1 cellular context compared by ENCODE assay signal in the genomic region with DNA sequence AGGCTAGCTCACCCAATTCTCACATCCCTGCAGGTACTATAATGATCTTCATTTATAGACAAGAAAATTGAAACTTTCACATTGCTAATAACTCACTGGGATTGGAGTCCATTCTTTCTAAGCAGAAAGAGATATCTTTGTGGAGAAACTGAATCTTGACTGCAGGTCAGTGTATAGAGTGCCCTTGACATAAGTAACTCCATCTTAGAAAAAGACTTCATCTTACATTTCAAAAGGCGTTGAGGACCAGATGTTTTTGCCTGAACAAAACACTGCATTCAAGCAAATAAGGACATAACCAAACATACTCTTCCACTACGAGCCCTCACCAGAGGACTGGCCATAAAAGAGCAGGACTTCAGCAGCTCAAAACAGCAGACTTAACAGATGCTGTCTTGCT.
TF ChIP-seq lines count a peak whose summit lies in the region.

No MANE protein-coding gene starts in this region.

TF ChIP-seq in K562, 482 proteins besides CTCF, POLR2A, EP300 and RAD21 (continued from another document and continues in another):
- TF ChIP-seq, protein P1, sequence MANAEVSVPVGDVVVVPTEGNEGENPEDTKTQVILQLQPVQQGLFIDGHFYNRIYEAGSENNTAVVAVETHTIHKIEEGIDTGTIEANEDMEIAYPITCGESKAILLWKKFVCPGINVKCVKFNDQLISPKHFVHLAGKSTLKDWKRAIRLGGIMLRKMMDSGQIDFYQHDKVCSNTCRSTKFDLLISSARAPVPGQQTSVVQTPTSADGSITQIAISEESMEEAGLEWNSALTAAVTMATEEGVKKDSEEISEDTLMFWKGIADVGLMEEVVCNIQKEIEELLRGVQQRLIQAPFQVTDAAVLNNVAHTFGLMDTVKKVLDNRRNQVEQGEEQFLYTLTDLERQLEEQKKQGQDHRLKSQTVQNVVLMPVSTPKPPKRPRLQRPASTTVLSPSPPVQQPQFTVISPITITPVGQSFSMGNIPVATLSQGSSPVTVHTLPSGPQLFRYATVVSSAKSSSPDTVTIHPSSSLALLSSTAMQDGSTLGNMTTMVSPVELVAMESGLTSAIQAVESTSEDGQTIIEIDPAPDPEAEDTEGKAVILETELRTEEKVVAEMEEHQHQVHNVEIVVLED (CRISPR knock-in tag; IDR thresholded peaks at IDR 0.05): no peak
- TF ChIP-seq YY1 (IDR thresholded peaks at IDR 0.05; ENCODE audit: borderline replicate concordance in 1 of 3, control insufficient read depth in 1 of 3, extremely low read depth in 1 of 3, insufficient read depth in 3 of 3, insufficient read length in 1 of 3, insufficient replicate concordance in 2 of 3, low read depth in 1 of 3, low read length in 2 of 3) (no peak), CAMTA2 (CRISPR knock-in tag; conservative IDR thresholded peaks at IDR 0.05) (no peak), ELF4 (CRISPR knock-in tag; IDR thresholded peaks at IDR 0.05) (no peak), HCFC1 (IDR thresholded peaks at IDR 0.05; ENCODE audit: low read depth, low read length) (no peak), CBX8 (IDR thresholded peaks at IDR 0.05; ENCODE audit: borderline replicate concordance, extremely low read depth, low read depth, low read length, poor library complexity, severe bottlenecking) (no peak), ZBTB8A (IDR thresholded peaks at IDR 0.05; ENCODE audit: partially characterized antibody) (no peak), U2AF2 (optimal IDR thresholded peaks at IDR 0.05; ENCODE audit: low read depth, low read length) (no peak), GABPA (tag; conservative IDR thresholded peaks at IDR 0.05; ENCODE audit: low read depth) (no peak), RBM22 (IDR thresholded peaks at IDR 0.05; ENCODE audit: low read depth, low read length, poor library complexity, severe bottlenecking) (no peak), TCF7L2 (IDR thresholded peaks at IDR 0.05; ENCODE audit: low read depth, low read length) (no peak), MTF1 (CRISPR knock-in tag; IDR thresholded peaks at IDR 0.05; ENCODE audit: borderline replicate concordance) (no peak), ZSCAN32 (CRISPR knock-in tag; IDR thresholded peaks at IDR 0.05) (no peak), ZNF57 (CRISPR knock-in tag; IDR thresholded peaks at IDR 0.05) (0 out of 2 replicates have a peak, but pooled peaks have one; percentile 53), NCOA6 (IDR thresholded peaks at IDR 0.05) (no peak), SIN3A (IDR thresholded peaks at IDR 0.05; ENCODE audit: borderline replicate concordance in 2 of 2, control insufficient read depth in 1 of 2, low read depth in 2 of 2, low read length in 2 of 2) (no peak), RBM17 (IDR thresholded peaks at IDR 0.05; ENCODE audit: borderline replicate concordance, low read depth, low read length) (no peak), ZNF644 (tag; IDR thresholded peaks at IDR 0.05; ENCODE audit: low read depth) (no peak), ZNF239 (CRISPR knock-in tag; IDR thresholded peaks at IDR 0.05) (peak; percentile 52), HMG20A (CRISPR knock-in tag; conservative IDR thresholded peaks at IDR 0.05) (0 out of 2 replicates have a peak, but pooled peaks have one; percentile 42), ZNF589 (CRISPR knock-in tag; IDR thresholded peaks at IDR 0.05; ENCODE audit: low read depth) (peak; percentile 36; the same call in 1 of the 2 replicates), HDAC8 (tag; IDR thresholded peaks at IDR 0.05) (no peak), PML (IDR thresholded peaks at IDR 0.05; ENCODE audit: low read length) (no peak)
- TF ChIP-seq, protein P2, sequence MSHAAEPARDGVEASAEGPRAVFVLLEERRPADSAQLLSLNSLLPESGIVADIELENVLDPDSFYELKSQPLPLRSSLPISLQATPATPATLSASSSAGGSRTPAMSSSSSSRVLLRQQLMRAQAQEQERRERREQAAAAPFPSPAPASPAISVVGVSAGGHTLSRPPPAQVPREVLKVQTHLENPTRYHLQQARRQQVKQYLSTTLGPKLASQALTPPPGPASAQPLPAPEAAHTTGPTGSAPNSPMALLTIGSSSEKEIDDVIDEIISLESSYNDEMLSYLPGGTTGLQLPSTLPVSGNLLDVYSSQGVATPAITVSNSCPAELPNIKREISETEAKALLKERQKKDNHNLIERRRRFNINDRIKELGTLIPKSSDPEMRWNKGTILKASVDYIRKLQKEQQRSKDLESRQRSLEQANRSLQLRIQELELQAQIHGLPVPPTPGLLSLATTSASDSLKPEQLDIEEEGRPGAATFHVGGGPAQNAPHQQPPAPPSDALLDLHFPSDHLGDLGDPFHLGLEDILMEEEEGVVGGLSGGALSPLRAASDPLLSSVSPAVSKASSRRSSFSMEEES (CRISPR knock-in tag; IDR thresholded peaks at IDR 0.05): peak; percentile 21
- TF ChIP-seq, protein P3, sequence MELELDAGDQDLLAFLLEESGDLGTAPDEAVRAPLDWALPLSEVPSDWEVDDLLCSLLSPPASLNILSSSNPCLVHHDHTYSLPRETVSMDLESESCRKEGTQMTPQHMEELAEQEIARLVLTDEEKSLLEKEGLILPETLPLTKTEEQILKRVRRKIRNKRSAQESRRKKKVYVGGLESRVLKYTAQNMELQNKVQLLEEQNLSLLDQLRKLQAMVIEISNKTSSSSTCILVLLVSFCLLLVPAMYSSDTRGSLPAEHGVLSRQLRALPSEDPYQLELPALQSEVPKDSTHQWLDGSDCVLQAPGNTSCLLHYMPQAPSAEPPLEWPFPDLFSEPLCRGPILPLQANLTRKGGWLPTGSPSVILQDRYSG (tag; conservative IDR thresholded peaks at IDR 0.05; ENCODE audit: low read depth): peak; percentile 63; the same call in 1 of the 2 replicates
- TF ChIP-seq, protein P4, sequence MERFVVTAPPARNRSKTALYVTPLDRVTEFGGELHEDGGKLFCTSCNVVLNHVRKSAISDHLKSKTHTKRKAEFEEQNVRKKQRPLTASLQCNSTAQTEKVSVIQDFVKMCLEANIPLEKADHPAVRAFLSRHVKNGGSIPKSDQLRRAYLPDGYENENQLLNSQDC (CRISPR knock-in tag; IDR thresholded peaks at IDR 0.05): no peak
- TF ChIP-seq, protein P5, sequence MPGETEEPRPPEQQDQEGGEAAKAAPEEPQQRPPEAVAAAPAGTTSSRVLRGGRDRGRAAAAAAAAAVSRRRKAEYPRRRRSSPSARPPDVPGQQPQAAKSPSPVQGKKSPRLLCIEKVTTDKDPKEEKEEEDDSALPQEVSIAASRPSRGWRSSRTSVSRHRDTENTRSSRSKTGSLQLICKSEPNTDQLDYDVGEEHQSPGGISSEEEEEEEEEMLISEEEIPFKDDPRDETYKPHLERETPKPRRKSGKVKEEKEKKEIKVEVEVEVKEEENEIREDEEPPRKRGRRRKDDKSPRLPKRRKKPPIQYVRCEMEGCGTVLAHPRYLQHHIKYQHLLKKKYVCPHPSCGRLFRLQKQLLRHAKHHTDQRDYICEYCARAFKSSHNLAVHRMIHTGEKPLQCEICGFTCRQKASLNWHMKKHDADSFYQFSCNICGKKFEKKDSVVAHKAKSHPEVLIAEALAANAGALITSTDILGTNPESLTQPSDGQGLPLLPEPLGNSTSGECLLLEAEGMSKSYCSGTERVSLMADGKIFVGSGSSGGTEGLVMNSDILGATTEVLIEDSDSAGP (CRISPR knock-in tag; IDR thresholded peaks at IDR 0.05): no peak
- TF ChIP-seq, protein P6, sequence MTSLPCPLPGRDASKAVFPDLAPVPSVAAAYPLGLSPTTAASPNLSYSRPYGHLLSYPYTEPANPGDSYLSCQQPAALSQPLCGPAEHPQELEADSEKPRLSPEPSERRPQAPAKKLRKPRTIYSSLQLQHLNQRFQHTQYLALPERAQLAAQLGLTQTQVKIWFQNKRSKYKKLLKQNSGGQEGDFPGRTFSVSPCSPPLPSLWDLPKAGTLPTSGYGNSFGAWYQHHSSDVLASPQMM (CRISPR knock-in tag; IDR thresholded peaks at IDR 0.05): no peak
- TF ChIP-seq, protein P7, sequence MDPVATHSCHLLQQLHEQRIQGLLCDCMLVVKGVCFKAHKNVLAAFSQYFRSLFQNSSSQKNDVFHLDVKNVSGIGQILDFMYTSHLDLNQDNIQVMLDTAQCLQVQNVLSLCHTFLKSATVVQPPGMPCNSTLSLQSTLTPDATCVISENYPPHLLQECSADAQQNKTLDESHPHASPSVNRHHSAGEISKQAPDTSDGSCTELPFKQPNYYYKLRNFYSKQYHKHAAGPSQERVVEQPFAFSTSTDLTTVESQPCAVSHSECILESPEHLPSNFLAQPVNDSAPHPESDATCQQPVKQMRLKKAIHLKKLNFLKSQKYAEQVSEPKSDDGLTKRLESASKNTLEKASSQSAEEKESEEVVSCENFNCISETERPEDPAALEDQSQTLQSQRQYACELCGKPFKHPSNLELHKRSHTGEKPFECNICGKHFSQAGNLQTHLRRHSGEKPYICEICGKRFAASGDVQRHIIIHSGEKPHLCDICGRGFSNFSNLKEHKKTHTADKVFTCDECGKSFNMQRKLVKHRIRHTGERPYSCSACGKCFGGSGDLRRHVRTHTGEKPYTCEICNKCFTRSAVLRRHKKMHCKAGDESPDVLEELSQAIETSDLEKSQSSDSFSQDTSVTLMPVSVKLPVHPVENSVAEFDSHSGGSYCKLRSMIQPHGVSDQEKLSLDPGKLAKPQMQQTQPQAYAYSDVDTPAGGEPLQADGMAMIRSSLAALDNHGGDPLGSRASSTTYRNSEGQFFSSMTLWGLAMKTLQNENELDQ (CRISPR knock-in tag; IDR thresholded peaks at IDR 0.05; ENCODE audit: borderline replicate concordance): no peak
- TF ChIP-seq, protein P8, sequence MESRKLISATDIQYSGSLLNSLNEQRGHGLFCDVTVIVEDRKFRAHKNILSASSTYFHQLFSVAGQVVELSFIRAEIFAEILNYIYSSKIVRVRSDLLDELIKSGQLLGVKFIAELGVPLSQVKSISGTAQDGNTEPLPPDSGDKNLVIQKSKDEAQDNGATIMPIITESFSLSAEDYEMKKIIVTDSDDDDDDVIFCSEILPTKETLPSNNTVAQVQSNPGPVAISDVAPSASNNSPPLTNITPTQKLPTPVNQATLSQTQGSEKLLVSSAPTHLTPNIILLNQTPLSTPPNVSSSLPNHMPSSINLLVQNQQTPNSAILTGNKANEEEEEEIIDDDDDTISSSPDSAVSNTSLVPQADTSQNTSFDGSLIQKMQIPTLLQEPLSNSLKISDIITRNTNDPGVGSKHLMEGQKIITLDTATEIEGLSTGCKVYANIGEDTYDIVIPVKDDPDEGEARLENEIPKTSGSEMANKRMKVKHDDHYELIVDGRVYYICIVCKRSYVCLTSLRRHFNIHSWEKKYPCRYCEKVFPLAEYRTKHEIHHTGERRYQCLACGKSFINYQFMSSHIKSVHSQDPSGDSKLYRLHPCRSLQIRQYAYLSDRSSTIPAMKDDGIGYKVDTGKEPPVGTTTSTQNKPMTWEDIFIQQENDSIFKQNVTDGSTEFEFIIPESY (CRISPR knock-in tag; IDR thresholded peaks at IDR 0.05): no peak
- TF ChIP-seq, protein P9, sequence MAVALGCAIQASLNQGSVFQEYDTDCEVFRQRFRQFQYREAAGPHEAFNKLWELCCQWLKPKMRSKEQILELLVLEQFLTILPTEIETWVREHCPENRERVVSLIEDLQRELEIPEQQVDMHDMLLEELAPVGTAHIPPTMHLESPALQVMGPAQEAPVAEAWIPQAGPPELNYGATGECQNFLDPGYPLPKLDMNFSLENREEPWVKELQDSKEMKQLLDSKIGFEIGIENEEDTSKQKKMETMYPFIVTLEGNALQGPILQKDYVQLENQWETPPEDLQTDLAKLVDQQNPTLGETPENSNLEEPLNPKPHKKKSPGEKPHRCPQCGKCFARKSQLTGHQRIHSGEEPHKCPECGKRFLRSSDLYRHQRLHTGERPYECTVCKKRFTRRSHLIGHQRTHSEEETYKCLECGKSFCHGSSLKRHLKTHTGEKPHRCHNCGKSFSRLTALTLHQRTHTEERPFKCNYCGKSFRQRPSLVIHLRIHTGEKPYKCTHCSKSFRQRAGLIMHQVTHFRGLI (CRISPR knock-in tag; IDR thresholded peaks at IDR 0.05): peak; percentile 84
- TF ChIP-seq, protein P10, sequence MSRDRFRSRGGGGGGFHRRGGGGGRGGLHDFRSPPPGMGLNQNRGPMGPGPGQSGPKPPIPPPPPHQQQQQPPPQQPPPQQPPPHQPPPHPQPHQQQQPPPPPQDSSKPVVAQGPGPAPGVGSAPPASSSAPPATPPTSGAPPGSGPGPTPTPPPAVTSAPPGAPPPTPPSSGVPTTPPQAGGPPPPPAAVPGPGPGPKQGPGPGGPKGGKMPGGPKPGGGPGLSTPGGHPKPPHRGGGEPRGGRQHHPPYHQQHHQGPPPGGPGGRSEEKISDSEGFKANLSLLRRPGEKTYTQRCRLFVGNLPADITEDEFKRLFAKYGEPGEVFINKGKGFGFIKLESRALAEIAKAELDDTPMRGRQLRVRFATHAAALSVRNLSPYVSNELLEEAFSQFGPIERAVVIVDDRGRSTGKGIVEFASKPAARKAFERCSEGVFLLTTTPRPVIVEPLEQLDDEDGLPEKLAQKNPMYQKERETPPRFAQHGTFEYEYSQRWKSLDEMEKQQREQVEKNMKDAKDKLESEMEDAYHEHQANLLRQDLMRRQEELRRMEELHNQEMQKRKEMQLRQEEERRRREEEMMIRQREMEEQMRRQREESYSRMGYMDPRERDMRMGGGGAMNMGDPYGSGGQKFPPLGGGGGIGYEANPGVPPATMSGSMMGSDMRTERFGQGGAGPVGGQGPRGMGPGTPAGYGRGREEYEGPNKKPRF (IDR thresholded peaks at IDR 0.05; ENCODE audit: low read depth, low read length): no peak
- TF ChIP-seq, protein P11, sequence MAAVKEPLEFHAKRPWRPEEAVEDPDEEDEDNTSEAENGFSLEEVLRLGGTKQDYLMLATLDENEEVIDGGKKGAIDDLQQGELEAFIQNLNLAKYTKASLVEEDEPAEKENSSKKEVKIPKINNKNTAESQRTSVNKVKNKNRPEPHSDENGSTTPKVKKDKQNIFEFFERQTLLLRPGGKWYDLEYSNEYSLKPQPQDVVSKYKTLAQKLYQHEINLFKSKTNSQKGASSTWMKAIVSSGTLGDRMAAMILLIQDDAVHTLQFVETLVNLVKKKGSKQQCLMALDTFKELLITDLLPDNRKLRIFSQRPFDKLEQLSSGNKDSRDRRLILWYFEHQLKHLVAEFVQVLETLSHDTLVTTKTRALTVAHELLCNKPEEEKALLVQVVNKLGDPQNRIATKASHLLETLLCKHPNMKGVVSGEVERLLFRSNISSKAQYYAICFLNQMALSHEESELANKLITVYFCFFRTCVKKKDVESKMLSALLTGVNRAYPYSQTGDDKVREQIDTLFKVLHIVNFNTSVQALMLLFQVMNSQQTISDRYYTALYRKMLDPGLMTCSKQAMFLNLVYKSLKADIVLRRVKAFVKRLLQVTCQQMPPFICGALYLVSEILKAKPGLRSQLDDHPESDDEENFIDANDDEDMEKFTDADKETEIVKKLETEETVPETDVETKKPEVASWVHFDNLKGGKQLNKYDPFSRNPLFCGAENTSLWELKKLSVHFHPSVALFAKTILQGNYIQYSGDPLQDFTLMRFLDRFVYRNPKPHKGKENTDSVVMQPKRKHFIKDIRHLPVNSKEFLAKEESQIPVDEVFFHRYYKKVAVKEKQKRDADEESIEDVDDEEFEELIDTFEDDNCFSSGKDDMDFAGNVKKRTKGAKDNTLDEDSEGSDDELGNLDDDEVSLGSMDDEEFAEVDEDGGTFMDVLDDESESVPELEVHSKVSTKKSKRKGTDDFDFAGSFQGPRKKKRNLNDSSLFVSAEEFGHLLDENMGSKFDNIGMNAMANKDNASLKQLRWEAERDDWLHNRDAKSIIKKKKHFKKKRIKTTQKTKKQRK (IDR thresholded peaks at IDR 0.05; ENCODE audit: borderline replicate concordance, low read depth, low read length): no peak
- TF ChIP-seq, protein P12, sequence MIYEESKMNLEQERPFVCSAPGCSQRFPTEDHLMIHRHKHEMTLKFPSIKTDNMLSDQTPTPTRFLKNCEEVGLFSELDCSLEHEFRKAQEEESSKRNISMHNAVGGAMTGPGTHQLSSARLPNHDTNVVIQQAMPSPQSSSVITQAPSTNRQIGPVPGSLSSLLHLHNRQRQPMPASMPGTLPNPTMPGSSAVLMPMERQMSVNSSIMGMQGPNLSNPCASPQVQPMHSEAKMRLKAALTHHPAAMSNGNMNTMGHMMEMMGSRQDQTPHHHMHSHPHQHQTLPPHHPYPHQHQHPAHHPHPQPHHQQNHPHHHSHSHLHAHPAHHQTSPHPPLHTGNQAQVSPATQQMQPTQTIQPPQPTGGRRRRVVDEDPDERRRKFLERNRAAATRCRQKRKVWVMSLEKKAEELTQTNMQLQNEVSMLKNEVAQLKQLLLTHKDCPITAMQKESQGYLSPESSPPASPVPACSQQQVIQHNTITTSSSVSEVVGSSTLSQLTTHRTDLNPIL (CRISPR knock-in tag; IDR thresholded peaks at IDR 0.05): 0 out of 2 replicates have a peak, but pooled peaks have one; percentile 35
